Comparison of ENCODE assay signal across 19 cellular contexts in genomic region chr18:49342690-49343089, GRCh38.
A peak's percentile ranks its signal among the peaks of the same experiment; 100 is the strongest.
DNase-seq lines count a peak whose midpoint lies in the region; ATAC-seq and TF ChIP-seq lines count a peak whose summit lies in the region.
"Had no signal": no experiment of that assay in that cellular context is flagged by ENCODE, and none has a peak within 500 bp of the region (broad histone marks: within the 10 kb centered on the region; RNA-seq: fewer than 3 reads in every experiment).

No MANE protein-coding gene starts in this region.

- POLR2A ChIA-PET in activated CD4-positive, alpha-beta memory T cell treated with anti-CD3 and anti-CD28 coated beads, Interleukin-2, amount 10 ng/mL, durations not matched to agents 7 days and 5 days (lab: Charles Lee), result interaction anchor here (1.1 kb wide), 1 partner anchor 41 kb away, joined by 3 read pairs; no protein-coding TSS in a partner anchor

- no peaks in the 10 kb centered on the region for H3K9me3 Mint-ChIP-seq in activated CD4-positive, alpha-beta memory T cell treated with anti-CD3 and anti-CD28 coated beads, Interleukin-2, amount 10 ng/mL, durations not matched to agents 7 days and 5 days
- H3K9me3 Mint-ChIP-seq: CD4-positive, alpha-beta memory T cell; GM23338 had no signal

- intact Hi-C loops in left colon (cut with DNase I, micrococcal nuclease), result no loop called here

- no peaks in the 10 kb centered on the region for H3K27me3 Mint-ChIP-seq in activated CD4-positive, alpha-beta memory T cell treated with anti-CD3 and anti-CD28 coated beads, Interleukin-2, amount 10 ng/mL, durations not matched to agents 7 days and 5 days
- H3K27me3 Mint-ChIP-seq: CD4-positive, alpha-beta memory T cell had no signal

- CTCF ChIA-PET in activated CD4-positive, alpha-beta memory T cell treated with anti-CD3 and anti-CD28 coated beads, Interleukin-2, amount 10 ng/mL, durations not matched to agents 7 days and 5 days (lab: Charles Lee), result no interaction called here

- H3K36me3 Mint-ChIP-seq in activated CD4-positive, alpha-beta memory T cell treated with anti-CD3 and anti-CD28 coated beads, Interleukin-2, amount 10 ng/mL, durations not matched to agents 7 days and 5 days (ENCODE audit: low read depth), result peaks cover 12% of the 10 kb centered on the region

- no peak overlapping the region for H3K4me3 ChIP-seq in LNCaP clone FGC (ENCODE audit: low read depth, low read length)
- H3K4me3 ChIP-seq: BLaER1, GM23338, Peyer's patch had no signal

- no peak for TF ChIP-seq CTCF in LNCaP clone FGC (IDR thresholded peaks at IDR 0.05; ENCODE audit: control insufficient read depth, extremely low read depth, insufficient read depth)

- peaks cover 2% of the 10 kb centered on the region for H3K4me1 Mint-ChIP-seq in activated CD4-positive, alpha-beta memory T cell treated with anti-CD3 and anti-CD28 coated beads, Interleukin-2, amount 10 ng/mL, durations not matched to agents 7 days and 5 days

- ATAC-seq in left colon (peak; percentile 96), GM18907 (IDR thresholded peaks at IDR 0.05; ENCODE audit: unreplicated experiment) (no peak)
- ATAC-seq: GM23338, Right ventricle myocardium inferior had no signal

- H3K27ac Mint-ChIP-seq in activated CD4-positive, alpha-beta memory T cell treated with anti-CD3 and anti-CD28 coated beads, Interleukin-2, amount 10 ng/mL, durations not matched to agents 7 days and 5 days, result no peak overlapping the region
- H3K27ac Mint-ChIP-seq: CD4-positive, alpha-beta memory T cell; GM23338 had no signal

- peak; percentile 88 for DNase-seq in DMS53 treated with DMSO at 0.1 percent for 48 hours (lab: John Stamatoyannopoulos, UW; ENCODE audit: unreplicated experiment)
- DNase-seq in LNCaP clone FGC (ENCODE audit: low read depth), result peak; percentile 77
- DNase-seq in amniotic epithelial cell (ENCODE audit: low read depth), result peak; percentile 10
- DNase-seq in left colon, result no peak
- DNase-seq in NCI-H1092 (lab: John Stamatoyannopoulos, UW), result no peak
- DNase-seq in activated CD4-positive, alpha-beta memory T cell treated with anti-CD3 and anti-CD28 coated beads, Interleukin-2, amount 10 ng/mL, durations not matched to agents 7 days and 5 days, result no peak
- DNase-seq: CD4-positive, alpha-beta memory T cell; HCEC 1CT; KBM-7; NCI-H1417 treated with DMSO at 0.1 percent for 48 hours; NCI-H187 treated with DMSO at 0.1 percent for 48 hours; NCI-H226; NCI-H524; Peyer's patch; SW 1271 had no signal

- H3K4me3 Mint-ChIP-seq in activated CD4-positive, alpha-beta memory T cell treated with anti-CD3 and anti-CD28 coated beads, Interleukin-2, amount 10 ng/mL, durations not matched to agents 7 days and 5 days, result no peak overlapping the region
- H3K4me3 Mint-ChIP-seq: CD4-positive, alpha-beta memory T cell; GM23338 had no signal

Comparison
In these comparisons a context has a peak if more than half of its experiments do, and no peak if none do; other contexts are left out.
1. DNase-seq: peak in DMS53 treated with DMSO at 0.1 percent for 48 hours (single experiment), LNCaP clone FGC (single experiment) and amniotic epithelial cell (single experiment); none in left colon (0 of 2), NCI-H1092 (single experiment) and activated CD4-positive, alpha-beta memory T cell treated with anti-CD3 and anti-CD28 coated beads, Interleukin-2, amount 10 ng/mL, durations not matched to agents 7 days and 5 days (single experiment).